In the genomic region with DNA sequence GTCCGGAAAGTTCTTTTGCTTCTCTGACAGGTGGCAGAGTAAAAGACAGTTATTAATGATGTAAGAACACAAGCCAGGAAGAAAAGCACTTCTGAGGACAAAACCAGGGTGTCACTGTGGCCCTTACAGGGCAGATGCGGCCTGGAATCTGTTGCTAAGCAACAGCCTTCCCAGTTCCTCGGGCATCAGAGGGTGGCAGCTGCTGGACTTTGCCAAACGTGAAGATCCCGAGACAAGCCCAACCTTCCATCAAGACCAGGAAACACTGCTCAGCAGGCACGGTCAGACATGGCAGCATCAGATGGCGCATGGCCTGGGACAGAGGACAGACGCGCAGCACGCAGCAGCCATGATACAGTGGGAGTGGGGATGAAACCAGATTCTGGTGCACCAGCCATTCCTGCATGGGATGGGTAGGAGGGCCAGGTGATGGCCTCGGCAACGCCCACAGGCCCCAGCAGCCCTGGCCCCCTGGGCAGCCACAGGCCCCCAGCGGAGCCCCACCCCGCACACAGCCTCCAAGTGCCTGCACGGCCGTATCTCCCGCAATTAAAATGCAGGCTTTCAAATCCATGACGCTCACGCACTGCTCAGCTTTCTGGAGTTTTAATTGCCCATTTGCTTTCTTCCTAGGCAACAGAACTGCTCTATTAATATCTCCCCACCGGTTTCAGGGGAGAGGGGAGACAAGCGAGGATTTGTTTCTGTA, we compare ENCODE assay signal across 16 cellular contexts.
DNase-seq lines count a peak whose midpoint lies in the region; ATAC-seq lines count a peak whose summit lies in the region.
"Had no signal": no experiment of that assay in that cellular context is flagged by ENCODE, and none has a peak within 500 bp of the region (broad histone marks: within the 10 kb centered on the region; RNA-seq: fewer than 3 reads in every experiment).

No MANE protein-coding gene starts in this region.

- no peaks in the 10 kb centered on the region for H3K27me3 ChIP-seq in layer of hippocampus (ENCODE audit: control insufficient read depth, insufficient read depth, low read length)
- H3K27me3 ChIP-seq: body of pancreas, heart left ventricle had no signal

- ATAC-seq in GM19035 (IDR thresholded peaks at IDR 0.05; ENCODE audit: unreplicated experiment): no peak
- ATAC-seq in HG02973 (IDR thresholded peaks at IDR 0.05; ENCODE audit: unreplicated experiment): no peak
- ATAC-seq: body of pancreas, heart left ventricle had no signal

- peak; percentile 23 to 82 for DNase-seq in NCI-H524 (lab: John Stamatoyannopoulos, UW)
- DNase-seq in NCI-H524 treated with DMSO at 0.1 percent for 48 hours (lab: John Stamatoyannopoulos, UW): no peak
- peak; percentile 91 for DNase-seq in NCI-H748 (lab: John Stamatoyannopoulos, UW; ENCODE audit: unreplicated experiment)
- DNase-seq in NAMALWA (ENCODE audit: low spot score): no peak
- DNase-seq: activated CD8-positive, alpha-beta memory T cell treated with anti-CD3 and anti-CD28 coated beads, Interleukin-2, amount 50 U/mL, for 48 hours; activated naive CD4-positive, alpha-beta T cell treated with anti-CD3 and anti-CD28 coated beads for 36 hours; Caco-2; KG1; NCI-H1105 treated with DMSO at 0.1 percent for 48 hours; stimulated activated CD4-positive, alpha-beta T cell treated with anti-CD3 and anti-CD28 coated beads, Interleukin-4, amount 100 ng/mL, for 24 hours had no signal

- peak overlapping the region; percentile 66 for H3K27ac ChIP-seq in layer of hippocampus (ENCODE audit: low read depth, low read length)
- H3K27ac ChIP-seq in temporal lobe (ENCODE audit: low read depth, low read length): peak overlapping the region; percentile 67
- H3K27ac ChIP-seq: body of pancreas, heart left ventricle had no signal

Comparison
In these comparisons a context has a peak if more than half of its experiments do, and no peak if none do; other contexts are left out.
1. DNase-seq: peak in NCI-H524 (2 of 2) and NCI-H748 (single experiment); none in NCI-H524 treated with DMSO at 0.1 percent for 48 hours (single experiment) and NAMALWA (single experiment).